ENCODE assay signal across 24 cellular contexts in genomic region chr6:72916906-72917305, GRCh38.
"Had no signal": no experiment of that assay in that cellular context is flagged by ENCODE, and none has a peak within 500 bp of the region (broad histone marks: within the 10 kb centered on the region; RNA-seq: fewer than 3 reads in every experiment).

No MANE protein-coding gene starts in this region.

- H3K27me3 ChIP-seq: adrenal gland, body of pancreas, SJSA1 had no signal

- ATAC-seq: activated CD8-positive, alpha-beta T cell treated with anti-CD3 and anti-CD28 coated beads, Interleukin-2, amount 10 ng/mL, durations not matched to agents 7 days and 5 days; body of pancreas; PC-3; SK-N-SH treated with all-trans-retinoic acid at 6 μM for 48 hours had no signal

- DNase-seq: activated CD4-positive, alpha-beta T cell treated with anti-CD3 and anti-CD28 coated beads for 48 hours; activated CD4-positive, alpha-beta T cell treated with anti-CD3 and anti-CD28 coated beads, Interleukin-2, amount 50 U/mL, for 4 hours; activated CD4-positive, CD25-positive, alpha-beta regulatory T cell treated with anti-CD3 and anti-CD28 coated beads, Interleukin-2, amount 50 U/mL, for 72 hours; activated CD8-positive, alpha-beta memory T cell treated with anti-CD3 and anti-CD28 coated beads, Interleukin-2, amount 50 U/mL, for 48 hours; activated CD8-positive, alpha-beta T cell treated with anti-CD3 and anti-CD28 coated beads, Interleukin-2, amount 10 ng/mL, durations not matched to agents 7 days and 5 days; activated naive CD4-positive, alpha-beta T cell treated with anti-CD3 and anti-CD28 coated beads, Interleukin-2, amount 50 U/mL, for 16 hours; activated naive CD8-positive, alpha-beta T cell treated with anti-CD3 and anti-CD28 coated beads, Interleukin-2, amount 10 ng/mL, durations not matched to agents 7 days and 5 days; activated T-cell treated with anti-CD3 and anti-CD28 coated beads, Interleukin-2, amount 50 U/mL, for 1 hour; adrenal gland; aorta; body of pancreas; Karpas-422; NCI-H1048; NCI-H146; NCI-H187 treated with DMSO at 0.1 percent for 48 hours; NCI-H2081 treated with DMSO at 0.1 percent for 48 hours; NCI-H446; NCI-H524; PC-3; SHP77 had no signal

- H3K9me3 ChIP-seq: adrenal gland, body of pancreas, SJSA1 had no signal

- H3K4me1 ChIP-seq: adrenal gland, body of pancreas, SJSA1 had no signal

- H3K27ac ChIP-seq: adrenal gland, body of pancreas, SJSA1 had no signal

- H3K4me3 ChIP-seq: adrenal gland, body of pancreas, SJSA1 had no signal

- H3K36me3 ChIP-seq: adrenal gland, SJSA1 had no signal

- FAIRE-seq: bronchial epithelial cell, RCC 7860 had no signal
